ENCODE assay signal across 34 cellular contexts in genomic region chr16:1050466-1050865, GRCh38. TPM values are rescaled to one million over a fixed set of nuclear protein-coding genes. Genes with fewer than 3 reads are reported as not detected.
"Had no signal": no experiment of that assay in that cellular context is flagged by ENCODE, and none has a peak within 500 bp of the region (broad histone marks: within the 10 kb centered on the region; RNA-seq: fewer than 3 reads in every experiment).

No MANE protein-coding gene starts in this region.

- H3K4me3 Mint-ChIP-seq: immature natural killer cell; mesothelial cell of epicardium; naive B cell; natural killer cell; stimulated activated memory B cell treated with anti-CD40 and anti-IgM and Interleukin-4, amounts not matched to agents 10 μg/mL and 1 μg/mL and 100 μg/mL, for 72 hours; stimulated activated naive CD8-positive, alpha-beta T cell treated with anti-CD3 and anti-CD28 coated beads, Interleukin-15, amount 100 ng/mL, for 72 hours; type B pancreatic cell had no signal

- DNase-seq: hypothalamus; immature natural killer cell; kidney; left colon; left ventricle myocardium inferior; mesendoderm; naive B cell; natural killer cell; ovary; right lobe of liver; stimulated activated CD4-positive, alpha-beta T cell treated with anti-CD3 and anti-CD28 coated beads, Interleukin-1b, Interleukin-23, amount 100 ng/mL, for 48 hours; stimulated activated CD4-positive, alpha-beta T cell treated with anti-CD3 and anti-CD28 coated beads, Interleukin-2, amount 100 ng/mL, for 48 hours; stimulated activated CD4-positive, alpha-beta T cell treated with anti-CD3 and anti-CD28 coated beads, Interleukin-4, amount 100 ng/mL, for 4 hours; stimulated activated CD8-positive, alpha-beta memory T cell treated with anti-CD3 and anti-CD28 coated beads, Interleukin-4, amount 100 ng/mL, for 48 hours; stimulated activated naive CD4-positive, alpha-beta T cell treated with Interleukin-2 at 50 U/mL for 16 hours; stimulated activated naive CD8-positive, alpha-beta T cell treated with anti-CD3 and anti-CD28 coated beads, Interleukin-15, amount 100 ng/mL, for 72 hours; substantia nigra; uterus had no signal

- H3K27me3 ChIP-seq: ovary, right atrium auricular region, right lobe of liver had no signal

- H3K4me1 ChIP-seq: right lobe of liver, uterus had no signal

- ATAC-seq: left colon; natural killer cell; right lobe of liver; stimulated activated memory B cell treated with anti-CD40 and anti-IgM and Interleukin-4, amounts not matched to agents 10 μg/mL and 1 μg/mL and 100 μg/mL, for 72 hours; stimulated activated naive CD8-positive, alpha-beta T cell treated with anti-CD3 and anti-CD28 coated beads, Interleukin-15, amount 100 ng/mL, for 72 hours had no signal

- H3K4me2 ChIP-seq: smooth muscle cell had no signal

- H3K36me3 Mint-ChIP-seq: immature natural killer cell; mesothelial cell of epicardium; naive B cell; natural killer cell; stimulated activated memory B cell treated with anti-CD40 and anti-IgM and Interleukin-4, amounts not matched to agents 10 μg/mL and 1 μg/mL and 100 μg/mL, for 72 hours; type B pancreatic cell had no signal

- H3K27ac Mint-ChIP-seq: immature natural killer cell; mesothelial cell of epicardium; naive B cell; natural killer cell; progenitor cell of endocrine pancreas; stimulated activated memory B cell treated with anti-CD40 and anti-IgM and Interleukin-4, amounts not matched to agents 10 μg/mL and 1 μg/mL and 100 μg/mL, for 72 hours; stimulated activated naive CD8-positive, alpha-beta T cell treated with anti-CD3 and anti-CD28 coated beads, Interleukin-15, amount 100 ng/mL, for 72 hours; type B pancreatic cell had no signal

- H3K27ac ChIP-seq: left ventricle myocardium inferior, ovary, right atrium auricular region, right lobe of liver, uterus had no signal

- H3K9me3 ChIP-seq: left ventricle myocardium inferior, ovary, right atrium auricular region, right lobe of liver, tibial nerve, uterus had no signal

- H3K36me3 ChIP-seq: left ventricle myocardium inferior, ovary, right atrium auricular region, right lobe of liver, tibial nerve, uterus had no signal

- H3K4me3 ChIP-seq: left ventricle myocardium inferior, lung, ovary, right atrium auricular region, right lobe of liver, smooth muscle cell, tibial nerve, uterus had no signal

- H3K9me3 Mint-ChIP-seq: immature natural killer cell; mesothelial cell of epicardium; naive B cell; natural killer cell; stimulated activated memory B cell treated with anti-CD40 and anti-IgM and Interleukin-4, amounts not matched to agents 10 μg/mL and 1 μg/mL and 100 μg/mL, for 72 hours; stimulated activated naive CD8-positive, alpha-beta T cell treated with anti-CD3 and anti-CD28 coated beads, Interleukin-15, amount 100 ng/mL, for 72 hours; type B pancreatic cell had no signal

- H3K4me1 Mint-ChIP-seq: immature natural killer cell; mesothelial cell of epicardium; naive B cell; stimulated activated memory B cell treated with anti-CD40 and anti-IgM and Interleukin-4, amounts not matched to agents 10 μg/mL and 1 μg/mL and 100 μg/mL, for 72 hours had no signal

- H3K27me3 Mint-ChIP-seq: progenitor cell of endocrine pancreas, type B pancreatic cell had no signal

RNA-seq across cellular contexts. Expression of gene SSTR5, which starts 22.1 kb away (rescaled TPM):
- total RNA-seq: mesothelial cell of epicardium, mononuclear cell, natural killer cell, ovary, right lobe of liver, skeletal muscle tissue, smooth muscle cell, temporal lobe, tibial nerve, uterus had no signal

RNA-seq across cellular contexts. Expression of gene C1QTNF8, which starts 45.6 kb away (rescaled TPM):
- total RNA-seq: kidney, left colon, left ventricle myocardium inferior, lower leg skin, mesothelial cell of epicardium, mononuclear cell, natural killer cell, omental fat pad, progenitor cell of endocrine pancreas, pulmonary artery endothelial cell, renal cortical epithelial cell, right atrium auricular region, right lobe of liver, skeletal muscle tissue, smooth muscle cell, tibial nerve, ureter, uterus had no signal
